Comparison of ENCODE assay signal across 26 cellular contexts in genomic region chr1:192889082-192889481, GRCh38.
"Had no signal": no experiment of that assay in that cellular context is flagged by ENCODE, and none has a peak within 500 bp of the region (broad histone marks: within the 10 kb centered on the region; RNA-seq: fewer than 3 reads in every experiment).

No MANE protein-coding gene starts in this region.

- H3K27ac ChIP-seq: KMS-11, SJSA1, VCaP had no signal

- H3K9ac ChIP-seq: KMS-11 had no signal

- H3K36me3 Mint-ChIP-seq: activated naive CD4-positive, alpha-beta T cell treated with anti-CD3 and anti-CD28 coated beads, Interleukin-2, amount 50 U/mL, for 72 hours; brain had no signal

- H3K36me3 ChIP-seq: MG63, SJSA1 had no signal

- H3K4me2 ChIP-seq: KMS-11 had no signal

- H3K4me1 Mint-ChIP-seq: activated CD4-positive, alpha-beta memory T cell treated with anti-CD3 and anti-CD28 coated beads, Interleukin-2, amount 10 ng/mL, durations not matched to agents 7 days and 5 days; activated naive CD8-positive, alpha-beta T cell treated with anti-CD3 and anti-CD28 coated beads, Interleukin-2, amount 50 U/mL, for 24 hours; central memory CD8-positive, alpha-beta T cell had no signal

- DNase-seq: activated CD4-positive, alpha-beta memory T cell treated with anti-CD3 and anti-CD28 coated beads, Interleukin-2, amount 10 ng/mL, durations not matched to agents 7 days and 5 days; activated CD4-positive, alpha-beta T cell treated with anti-CD3 and anti-CD28 coated beads, Interleukin-2, amount 10 ng/mL, durations not matched to agents 7 days and 5 days; activated CD4-positive, CD25-positive, alpha-beta regulatory T cell; activated effector memory CD4-positive, alpha-beta T cell treated with Interleukin-2 at 50 U/mL for 16 hours; activated naive CD4-positive, alpha-beta T cell treated with Interleukin-2 at 50 U/mL for 16 hours; activated naive CD8-positive, alpha-beta T cell treated with anti-CD3 and anti-CD28 coated beads, Interleukin-2, amount 50 U/mL, for 24 hours; amygdala; MG63; MV-4-11; NCI-H1105; NCI-H1436; NCI-H1694 treated with DMSO at 0.1 percent for 48 hours; NCI-H2081; NCI-H446; NCI-H524; PC-3; SHP77; SW 1271 had no signal

- H3K27me3 ChIP-seq: MG63 had no signal

- H3K4me3 Mint-ChIP-seq: activated CD4-positive, alpha-beta memory T cell treated with anti-CD3 and anti-CD28 coated beads, Interleukin-2, amount 10 ng/mL, durations not matched to agents 7 days and 5 days; activated CD4-positive, alpha-beta T cell treated with anti-CD3 and anti-CD28 coated beads, Interleukin-2, amount 10 ng/mL, durations not matched to agents 7 days and 5 days; activated naive CD8-positive, alpha-beta T cell treated with anti-CD3 and anti-CD28 coated beads, Interleukin-2, amount 50 U/mL, for 24 hours; activated T-helper 1 cell treated with anti-CD3 and anti-CD28 coated beads, Interleukin-12 subunit alpha, Interleukin-12 subunit beta, Interleukin-2, Interleukin-4 antibody, amounts not matched to agents 30 ng/mL and 10 ng/mL and 1 ng/mL, durations not matched to agents 14 hours and 24 hours and 36 hours; brain; central memory CD8-positive, alpha-beta T cell had no signal

- ATAC-seq: activated naive CD4-positive, alpha-beta T cell treated with anti-CD3 and anti-CD28 coated beads, Interleukin-2, amount 50 U/mL, for 72 hours; activated naive CD8-positive, alpha-beta T cell treated with anti-CD3 and anti-CD28 coated beads, Interleukin-2, amount 50 U/mL, for 24 hours; PC-3; SK-N-SH treated with all-trans-retinoic acid at 6 μM for 48 hours had no signal

- H3K4me3 ChIP-seq: MG63, SJSA1 had no signal

- H3K27me3 Mint-ChIP-seq: activated CD4-positive, alpha-beta memory T cell treated with anti-CD3 and anti-CD28 coated beads, Interleukin-2, amount 10 ng/mL, durations not matched to agents 7 days and 5 days; activated CD4-positive, alpha-beta T cell treated with anti-CD3 and anti-CD28 coated beads, Interleukin-2, amount 10 ng/mL, durations not matched to agents 7 days and 5 days; activated naive CD8-positive, alpha-beta T cell treated with anti-CD3 and anti-CD28 coated beads, Interleukin-2, amount 50 U/mL, for 24 hours; central memory CD8-positive, alpha-beta T cell had no signal

- H3K4me1 ChIP-seq: SJSA1 had no signal

- H3K9me3 Mint-ChIP-seq: activated CD4-positive, alpha-beta memory T cell treated with anti-CD3 and anti-CD28 coated beads, Interleukin-2, amount 10 ng/mL, durations not matched to agents 7 days and 5 days; activated naive CD8-positive, alpha-beta T cell treated with anti-CD3 and anti-CD28 coated beads, Interleukin-2, amount 50 U/mL, for 24 hours; activated T-helper 1 cell treated with anti-CD3 and anti-CD28 coated beads, Interleukin-12 subunit alpha, Interleukin-12 subunit beta, Interleukin-2, Interleukin-4 antibody, amounts not matched to agents 30 ng/mL and 10 ng/mL and 1 ng/mL, durations not matched to agents 14 hours and 24 hours and 36 hours; brain; central memory CD8-positive, alpha-beta T cell had no signal

- H3K9me3 ChIP-seq: MG63, SJSA1 had no signal
